ENCODE assay signal across 25 cellular contexts in genomic region chr11:76159303-76159937, GRCh38. TPM values are rescaled to one million over a fixed set of nuclear protein-coding genes. Genes with fewer than 3 reads are reported as not detected.
"Had no signal": no experiment of that assay in that cellular context is flagged by ENCODE, and none has a peak within 500 bp of the region (broad histone marks: within the 10 kb centered on the region; RNA-seq: fewer than 3 reads in every experiment).

No MANE protein-coding gene starts in this region.

- H3K27me3 ChIP-seq: ovary, thyroid gland had no signal

- H3K27me3 Mint-ChIP-seq: central memory CD8-positive, alpha-beta T cell had no signal

- H3K4me1 Mint-ChIP-seq: activated naive CD4-positive, alpha-beta T cell treated with anti-CD3 and anti-CD28 coated beads, Interleukin-2, amount 10 ng/mL, durations not matched to agents 7 days and 5 days; activated naive CD8-positive, alpha-beta T cell treated with anti-CD3 and anti-CD28 coated beads, Interleukin-2, amount 50 U/mL, for 24 hours had no signal

- H3K36me3 ChIP-seq: ovary, thyroid gland, WERI-Rb-1 had no signal

- ATAC-seq: activated naive CD8-positive, alpha-beta T cell treated with anti-CD3 and anti-CD28 coated beads, Interleukin-2, amount 50 U/mL, for 24 hours; left lobe of liver; sciatic nerve; stimulated activated naive B cell treated with anti-CD40 and anti-IgM and Interleukin-4, amounts not matched to agents 10 μg/mL and 1 μg/mL and 100 μg/mL, for 72 hours had no signal

- H3K4me2 ChIP-seq: smooth muscle cell had no signal

- DNase-seq: activated CD4-positive, alpha-beta T cell treated with anti-CD3 and anti-CD28 coated beads for 1 hour; activated CD8-positive, alpha-beta memory T cell treated with anti-CD3 and anti-CD28 coated beads for 24 hours; activated CD8-positive, alpha-beta memory T cell treated with anti-CD3 and anti-CD28 coated beads, Interleukin-2, amount 50 U/mL, for 48 hours; activated effector memory CD4-positive, alpha-beta T cell treated with Interleukin-2 at 50 U/mL for 16 hours; activated naive CD4-positive, alpha-beta T cell treated with anti-CD3 and anti-CD28 coated beads, Interleukin-2, amount 10 ng/mL, durations not matched to agents 7 days and 5 days; activated naive CD8-positive, alpha-beta T cell treated with anti-CD3 and anti-CD28 coated beads, Interleukin-2, amount 50 U/mL, for 24 hours; activated T-cell treated with anti-CD3 and anti-CD28 coated beads, Interleukin-2, amount 50 U/mL, for 48 hours; anterior cingulate cortex; erythroblast; foreskin melanocyte; glutamatergic neuron; hypothalamus; ovary; stimulated activated CD4-positive, alpha-beta T cell treated with anti-CD3 and anti-CD28 coated beads, Interleukin-4, amount 100 ng/mL, for 24 hours; stimulated activated naive B cell treated with anti-CD40 and anti-IgM and Interleukin-4, amounts not matched to agents 10 μg/mL and 1 μg/mL and 100 μg/mL, for 72 hours; thyroid gland; WERI-Rb-1 had no signal

- H3K9me3 ChIP-seq: ovary, thyroid gland had no signal

- H3K4me3 Mint-ChIP-seq: activated naive CD4-positive, alpha-beta T cell treated with anti-CD3 and anti-CD28 coated beads, Interleukin-2, amount 10 ng/mL, durations not matched to agents 7 days and 5 days; activated naive CD8-positive, alpha-beta T cell treated with anti-CD3 and anti-CD28 coated beads, Interleukin-2, amount 50 U/mL, for 24 hours; central memory CD8-positive, alpha-beta T cell; stimulated activated naive B cell treated with anti-CD40 and anti-IgM and Interleukin-4, amounts not matched to agents 10 μg/mL and 1 μg/mL and 100 μg/mL, for 72 hours had no signal

- H3K36me3 Mint-ChIP-seq: activated naive CD4-positive, alpha-beta T cell treated with anti-CD3 and anti-CD28 coated beads, Interleukin-2, amount 10 ng/mL, durations not matched to agents 7 days and 5 days; stimulated activated naive B cell treated with anti-CD40 and anti-IgM and Interleukin-4, amounts not matched to agents 10 μg/mL and 1 μg/mL and 100 μg/mL, for 72 hours had no signal

- H3K27ac Mint-ChIP-seq: activated naive CD4-positive, alpha-beta T cell treated with anti-CD3 and anti-CD28 coated beads, Interleukin-2, amount 10 ng/mL, durations not matched to agents 7 days and 5 days; activated naive CD8-positive, alpha-beta T cell treated with anti-CD3 and anti-CD28 coated beads, Interleukin-2, amount 50 U/mL, for 24 hours; stimulated activated naive B cell treated with anti-CD40 and anti-IgM and Interleukin-4, amounts not matched to agents 10 μg/mL and 1 μg/mL and 100 μg/mL, for 72 hours had no signal

- H3K9me3 Mint-ChIP-seq: activated naive CD4-positive, alpha-beta T cell treated with anti-CD3 and anti-CD28 coated beads, Interleukin-2, amount 10 ng/mL, durations not matched to agents 7 days and 5 days; activated naive CD8-positive, alpha-beta T cell treated with anti-CD3 and anti-CD28 coated beads, Interleukin-2, amount 50 U/mL, for 24 hours; central memory CD8-positive, alpha-beta T cell; stimulated activated naive B cell treated with anti-CD40 and anti-IgM and Interleukin-4, amounts not matched to agents 10 μg/mL and 1 μg/mL and 100 μg/mL, for 72 hours had no signal

- H3K4me3 ChIP-seq: coronary artery, ovary, smooth muscle cell, thyroid gland had no signal

- H3K27ac ChIP-seq: coronary artery, ovary, thyroid gland, WERI-Rb-1 had no signal

RNA-seq across cellular contexts. Expression of gene WNT11, which starts 46.9 kb away (rescaled TPM):
- total RNA-seq: pulmonary artery endothelial cell; T-helper 2 cell treated with Interferon-gamma antibody and Interleukin-4, amounts not matched to agents 100 ng/mL and 5 ng/mL, for 36 hours had no signal
- polyA plus RNA-seq: keratinocyte had no signal
